In genomic region chr7:106462914-106463482, GRCh38 we compare ENCODE assay signal across 1 cellular context.
TF ChIP-seq lines count a peak whose summit lies in the region.

No MANE protein-coding gene starts in this region.

TF ChIP-seq in endothelial cell of umbilical vein, 7 proteins besides CTCF, POLR2A, EP300 and RAD21:
- TF ChIP-seq FOS (IDR thresholded peaks at IDR 0.05; ENCODE audit: borderline replicate concordance, insufficient read depth, low read length): no peak
- no peak for TF ChIP-seq POLR2AphosphoS5 (IDR thresholded peaks at IDR 0.05; ENCODE audit: insufficient read depth, low read depth, low read length)
- TF ChIP-seq MYC (IDR thresholded peaks at IDR 0.05; ENCODE audit: low read depth, low read length): no peak
- no peak for TF ChIP-seq JUN (IDR thresholded peaks at IDR 0.05; ENCODE audit: borderline replicate concordance, insufficient read depth, insufficient read length, low read depth)
